Comparison of ENCODE assay signal across 14 cellular contexts in genomic region chr12:44835641-44836379, GRCh38. TPM values are rescaled to one million over a fixed set of nuclear protein-coding genes. Genes with fewer than 3 reads are reported as not detected.
DNase-seq lines count a peak whose midpoint lies in the region; ATAC-seq and TF ChIP-seq lines count a peak whose summit lies in the region.
"Had no signal": no experiment of that assay in that cellular context is flagged by ENCODE, and none has a peak within 500 bp of the region (broad histone marks: within the 10 kb centered on the region; RNA-seq: fewer than 3 reads in every experiment).

No MANE protein-coding gene starts in this region.

- WGBS in trophoblast cell (ENCODE audit: extremely low coverage, insufficient coverage, insufficient read length), result no CpG with 5 or more reads among the region's 5 CpGs

- no peak overlapping the region for H2BK5ac ChIP-seq in trophoblast cell (ENCODE audit: low read depth, low read length, poor library complexity)

- H3K4me3 ChIP-seq in trophoblast cell (ENCODE audit: low read depth, low read length) (no peak overlapping the region), BE2C (ENCODE audit: low read depth, low read length) (no peak overlapping the region)
- H3K4me3 ChIP-seq: thoracic aorta had no signal

- H3K4me2 ChIP-seq in trophoblast cell (ENCODE audit: low read length), result no peak overlapping the region

- no peaks in the 10 kb centered on the region for H3K27me3 Mint-ChIP-seq in central memory CD8-positive, alpha-beta T cell

- H3K23ac ChIP-seq in trophoblast cell (ENCODE audit: low read length), result no peak overlapping the region

- TF ChIP-seq CTCF in RWPE1 (conservative IDR thresholded peaks at IDR 0.05; ENCODE audit: low read depth) (no peak), BE2C (IDR thresholded peaks at IDR 0.05; ENCODE audit: low read depth, low read length) (no peak)

- H3K4me1 ChIP-seq in trophoblast cell (ENCODE audit: control insufficient read depth in 1 of 2, insufficient read depth in 2 of 2, low read length in 2 of 2), result no peaks in the 10 kb centered on the region
- H3K4me1 ChIP-seq in BE2C, result no peaks in the 10 kb centered on the region

- H3K27ac ChIP-seq in RWPE1, result no peak overlapping the region
- H3K27ac ChIP-seq in trophoblast cell (ENCODE audit: low read depth, low read length), result no peak overlapping the region
- H3K27ac ChIP-seq: thoracic aorta had no signal

- peak overlapping the region; percentile 15 for H3K4me3 Mint-ChIP-seq in central memory CD8-positive, alpha-beta T cell

- peaks cover 4% of the 10 kb centered on the region for H3K36me3 Mint-ChIP-seq in central memory CD8-positive, alpha-beta T cell (ENCODE audit: insufficient read depth)

- H4K91ac ChIP-seq in trophoblast cell (ENCODE audit: low read depth, low read length), result no peak overlapping the region

- no peak overlapping the region for H3K18ac ChIP-seq in trophoblast cell (ENCODE audit: low read length)

- H3K36me3 ChIP-seq in trophoblast cell (ENCODE audit: control insufficient read depth in 1 of 2, insufficient read depth in 2 of 2, low read length in 2 of 2) (no peaks in the 10 kb centered on the region), BE2C (no peaks in the 10 kb centered on the region)
- H3K36me3 ChIP-seq: thoracic aorta had no signal

- POLR2A ChIA-PET in RWPE1 (lab: Yijun Ruan, JAX; ENCODE audit: low non-redundant PET), result no interaction called here

- H3K9me3 Mint-ChIP-seq in central memory CD8-positive, alpha-beta T cell, result no peaks in the 10 kb centered on the region

- no peak overlapping the region for H2AK5ac ChIP-seq in trophoblast cell (ENCODE audit: low read length)

- H3K9me3 ChIP-seq in trophoblast cell (ENCODE audit: insufficient read depth, low read depth, low read length), result no peaks in the 10 kb centered on the region
- H3K9me3 ChIP-seq in BE2C, result no peaks in the 10 kb centered on the region
- H3K9me3 ChIP-seq: thoracic aorta had no signal

- DNase-seq in DMS 273 (lab: John Stamatoyannopoulos, UW; ENCODE audit: unreplicated experiment), result peak; percentile 7
- DNase-seq in DMS 273 treated with DMSO at 0.1 percent for 48 hours (lab: John Stamatoyannopoulos, UW), result no peak
- DNase-seq in RWPE1 (ENCODE audit: low spot score), result peak; percentile 6
- no peak for DNase-seq in central memory CD8-positive, alpha-beta T cell (ENCODE audit: low spot score in 2 of 2)
- peak; percentile 29 to 37 for DNase-seq in trophoblast cell
- DNase-seq in BE2C, result no peak
- DNase-seq: 8988T; glutamatergic neuron; IMR-90; NCI-H345; stimulated activated CD4-positive, alpha-beta T cell treated with anti-CD3 and anti-CD28 coated beads, Interleukin-15, amount 100 ng/mL, for 24 hours had no signal

- ATAC-seq in central memory CD8-positive, alpha-beta T cell (replicated peaks; ENCODE audit: extremely low read depth, poor library complexity, severe bottlenecking), result peak; percentile 63
- ATAC-seq in HG03571 (IDR thresholded peaks at IDR 0.05; ENCODE audit: unreplicated experiment), result no peak
- no peak for ATAC-seq in GM19351 (IDR thresholded peaks at IDR 0.05; ENCODE audit: unreplicated experiment)

- H3K14ac ChIP-seq in trophoblast cell (ENCODE audit: low read length), result no peak overlapping the region

- H3K4ac ChIP-seq in trophoblast cell (ENCODE audit: low read depth, low read length), result no peak overlapping the region

- H2BK12ac ChIP-seq in trophoblast cell (ENCODE audit: low read length), result no peak overlapping the region

- no peak overlapping the region for H4K12ac ChIP-seq in trophoblast cell (ENCODE audit: low read depth, low read length)

- H2AFZ ChIP-seq in trophoblast cell (ENCODE audit: insufficient read depth, low read length, poor library complexity), result no peak overlapping the region

- CTCF ChIA-PET in RWPE1 (lab: Yijun Ruan, JAX), result interaction anchor here (0.6 kb wide), 1 partner anchor 52 kb away, joined by 4 read pairs; no protein-coding TSS in a partner anchor

- H3K9ac ChIP-seq in trophoblast cell (ENCODE audit: low read length), result no peak overlapping the region

- no peak overlapping the region for H2BK120ac ChIP-seq in trophoblast cell (ENCODE audit: insufficient read depth, low read length, poor library complexity)

- no peaks in the 10 kb centered on the region for H3K79me2 ChIP-seq in trophoblast cell (ENCODE audit: control insufficient read depth, insufficient read depth, low read length, poor library complexity)

- peaks cover 37% of the 10 kb centered on the region for H3K4me1 Mint-ChIP-seq in central memory CD8-positive, alpha-beta T cell

- no peak overlapping the region for H4K8ac ChIP-seq in trophoblast cell (ENCODE audit: low read depth, low read length)

- H3K27me3 ChIP-seq in trophoblast cell (ENCODE audit: insufficient read depth, low read length) (no peaks in the 10 kb centered on the region), BE2C (no peaks in the 10 kb centered on the region)

- peak overlapping the region; percentile 29 for H3K27ac Mint-ChIP-seq in central memory CD8-positive, alpha-beta T cell (ENCODE audit: low read depth)

- no peaks in the 10 kb centered on the region for H3K79me1 ChIP-seq in trophoblast cell (ENCODE audit: low read length)

RNA-seq across cellular contexts. Expression of gene NELL2, which starts 40.3 kb away (rescaled TPM):
- polyA plus RNA-seq in trophoblast cell (2013), result 0.10 and 0.14 TPM in 2 replicates
- 1.0 TPM for polyA plus RNA-seq in BE2C (2012; ENCODE audit: insufficient read depth, insufficient read length, low read depth)

Comparison
In these comparisons a context has a peak if more than half of its experiments do, and no peak if none do; other contexts are left out.
1. DNase-seq: peak in DMS 273 (single experiment), RWPE1 (single experiment) and trophoblast cell (2 of 2); none in DMS 273 treated with DMSO at 0.1 percent for 48 hours (single experiment), central memory CD8-positive, alpha-beta T cell (0 of 2) and BE2C (single experiment).